ENCODE assay signal across 1 cellular context in genomic region chr1:204704794-204705492, GRCh38.
TF ChIP-seq lines count a peak whose summit lies in the region.

No MANE protein-coding gene starts in this region.

TF ChIP-seq in K562, 482 proteins besides CTCF, POLR2A, EP300 and RAD21 (continued from another document):
- TF ChIP-seq, protein P1, sequence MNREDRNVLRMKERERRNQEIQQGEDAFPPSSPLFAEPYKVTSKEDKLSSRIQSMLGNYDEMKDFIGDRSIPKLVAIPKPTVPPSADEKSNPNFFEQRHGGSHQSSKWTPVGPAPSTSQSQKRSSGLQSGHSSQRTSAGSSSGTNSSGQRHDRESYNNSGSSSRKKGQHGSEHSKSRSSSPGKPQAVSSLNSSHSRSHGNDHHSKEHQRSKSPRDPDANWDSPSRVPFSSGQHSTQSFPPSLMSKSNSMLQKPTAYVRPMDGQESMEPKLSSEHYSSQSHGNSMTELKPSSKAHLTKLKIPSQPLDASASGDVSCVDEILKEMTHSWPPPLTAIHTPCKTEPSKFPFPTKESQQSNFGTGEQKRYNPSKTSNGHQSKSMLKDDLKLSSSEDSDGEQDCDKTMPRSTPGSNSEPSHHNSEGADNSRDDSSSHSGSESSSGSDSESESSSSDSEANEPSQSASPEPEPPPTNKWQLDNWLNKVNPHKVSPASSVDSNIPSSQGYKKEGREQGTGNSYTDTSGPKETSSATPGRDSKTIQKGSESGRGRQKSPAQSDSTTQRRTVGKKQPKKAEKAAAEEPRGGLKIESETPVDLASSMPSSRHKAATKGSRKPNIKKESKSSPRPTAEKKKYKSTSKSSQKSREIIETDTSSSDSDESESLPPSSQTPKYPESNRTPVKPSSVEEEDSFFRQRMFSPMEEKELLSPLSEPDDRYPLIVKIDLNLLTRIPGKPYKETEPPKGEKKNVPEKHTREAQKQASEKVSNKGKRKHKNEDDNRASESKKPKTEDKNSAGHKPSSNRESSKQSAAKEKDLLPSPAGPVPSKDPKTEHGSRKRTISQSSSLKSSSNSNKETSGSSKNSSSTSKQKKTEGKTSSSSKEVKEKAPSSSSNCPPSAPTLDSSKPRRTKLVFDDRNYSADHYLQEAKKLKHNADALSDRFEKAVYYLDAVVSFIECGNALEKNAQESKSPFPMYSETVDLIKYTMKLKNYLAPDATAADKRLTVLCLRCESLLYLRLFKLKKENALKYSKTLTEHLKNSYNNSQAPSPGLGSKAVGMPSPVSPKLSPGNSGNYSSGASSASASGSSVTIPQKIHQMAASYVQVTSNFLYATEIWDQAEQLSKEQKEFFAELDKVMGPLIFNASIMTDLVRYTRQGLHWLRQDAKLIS (CRISPR knock-in tag; IDR thresholded peaks at IDR 0.05): no peak
- 0 out of 2 replicates have a peak, but pooled peaks have one; percentile 9 for TF ChIP-seq MAFG (tag; conservative IDR thresholded peaks at IDR 0.05)
- TF ChIP-seq MTA1 (IDR thresholded peaks at IDR 0.05; ENCODE audit: borderline replicate concordance): peak; percentile 43; the same call in 1 of the 2 replicates
- no peak for TF ChIP-seq THRAP3 (IDR thresholded peaks at IDR 0.05; ENCODE audit: borderline replicate concordance)
- 0 out of 2 replicates have a peak, but pooled peaks have one; percentile 63 for TF ChIP-seq LARP7 (IDR thresholded peaks at IDR 0.05)
- TF ChIP-seq NR0B1 (IDR thresholded peaks at IDR 0.05; ENCODE audit: partially characterized antibody): no peak
- peak; percentile 48; the same call in 1 of the 2 replicates for TF ChIP-seq NFIC (IDR thresholded peaks at IDR 0.05)
- peak; percentile 83 for TF ChIP-seq CBFA2T2 (conservative IDR thresholded peaks at IDR 0.05)
- no peak for TF ChIP-seq DACH1 (IDR thresholded peaks at IDR 0.05; ENCODE audit: partially characterized antibody)
- TF ChIP-seq HDGF (IDR thresholded peaks at IDR 0.05): no peak
- TF ChIP-seq SMARCA5 (IDR thresholded peaks at IDR 0.05): peak; percentile 97
- TF ChIP-seq, protein P2, sequence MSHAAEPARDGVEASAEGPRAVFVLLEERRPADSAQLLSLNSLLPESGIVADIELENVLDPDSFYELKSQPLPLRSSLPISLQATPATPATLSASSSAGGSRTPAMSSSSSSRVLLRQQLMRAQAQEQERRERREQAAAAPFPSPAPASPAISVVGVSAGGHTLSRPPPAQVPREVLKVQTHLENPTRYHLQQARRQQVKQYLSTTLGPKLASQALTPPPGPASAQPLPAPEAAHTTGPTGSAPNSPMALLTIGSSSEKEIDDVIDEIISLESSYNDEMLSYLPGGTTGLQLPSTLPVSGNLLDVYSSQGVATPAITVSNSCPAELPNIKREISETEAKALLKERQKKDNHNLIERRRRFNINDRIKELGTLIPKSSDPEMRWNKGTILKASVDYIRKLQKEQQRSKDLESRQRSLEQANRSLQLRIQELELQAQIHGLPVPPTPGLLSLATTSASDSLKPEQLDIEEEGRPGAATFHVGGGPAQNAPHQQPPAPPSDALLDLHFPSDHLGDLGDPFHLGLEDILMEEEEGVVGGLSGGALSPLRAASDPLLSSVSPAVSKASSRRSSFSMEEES (CRISPR knock-in tag; IDR thresholded peaks at IDR 0.05): no peak
- TF ChIP-seq ZNF707 (CRISPR knock-in tag; conservative IDR thresholded peaks at IDR 0.05): no peak
- peak; percentile 98 for TF ChIP-seq ZFP36 (IDR thresholded peaks at IDR 0.05; ENCODE audit: low read depth, low read length, partially characterized antibody)
- peak; percentile 70 for TF ChIP-seq TAL1 (IDR thresholded peaks at IDR 0.05)
- TF ChIP-seq NFIX (CRISPR knock-in tag; IDR thresholded peaks at IDR 0.05; ENCODE audit: low read depth): no peak
- TF ChIP-seq CXXC5 (CRISPR knock-in tag; IDR thresholded peaks at IDR 0.05): peak; percentile 7; the same call in 1 of the 2 replicates
- 0 out of 2 replicates have a peak, but pooled peaks have one; percentile 44 for TF ChIP-seq ZBTB2 (IDR thresholded peaks at IDR 0.05)
- TF ChIP-seq JUND (IDR thresholded peaks at IDR 0.05; ENCODE audit: borderline replicate concordance, low read depth, low read length): peak; percentile 44; the same call in 1 of the 2 replicates
- TF ChIP-seq JUND (tag; IDR thresholded peaks at IDR 0.05; ENCODE audit: borderline replicate concordance, low read depth, low read length): peak; percentile 32; the same call in 1 of the 3 replicates
- no peak for TF ChIP-seq BMI1 (IDR thresholded peaks at IDR 0.05; ENCODE audit: low read length)
- TF ChIP-seq ILK (tag; IDR thresholded peaks at IDR 0.05; ENCODE audit: borderline replicate concordance, low read depth): no peak
- TF ChIP-seq ZNF449 (CRISPR knock-in tag; IDR thresholded peaks at IDR 0.05): no peak
- TF ChIP-seq PHB2 (IDR thresholded peaks at IDR 0.05; ENCODE audit: low read depth): peak; percentile 61; the same call in 1 of the 2 replicates
- TF ChIP-seq PHF21A (IDR thresholded peaks at IDR 0.05; ENCODE audit: borderline replicate concordance, low read depth): no peak
- no peak for TF ChIP-seq SIX5 (IDR thresholded peaks at IDR 0.05; ENCODE audit: borderline replicate concordance in 1 of 2, insufficient read depth in 1 of 2, low read depth in 1 of 2, low read length in 2 of 2)
- TF ChIP-seq, protein P3, sequence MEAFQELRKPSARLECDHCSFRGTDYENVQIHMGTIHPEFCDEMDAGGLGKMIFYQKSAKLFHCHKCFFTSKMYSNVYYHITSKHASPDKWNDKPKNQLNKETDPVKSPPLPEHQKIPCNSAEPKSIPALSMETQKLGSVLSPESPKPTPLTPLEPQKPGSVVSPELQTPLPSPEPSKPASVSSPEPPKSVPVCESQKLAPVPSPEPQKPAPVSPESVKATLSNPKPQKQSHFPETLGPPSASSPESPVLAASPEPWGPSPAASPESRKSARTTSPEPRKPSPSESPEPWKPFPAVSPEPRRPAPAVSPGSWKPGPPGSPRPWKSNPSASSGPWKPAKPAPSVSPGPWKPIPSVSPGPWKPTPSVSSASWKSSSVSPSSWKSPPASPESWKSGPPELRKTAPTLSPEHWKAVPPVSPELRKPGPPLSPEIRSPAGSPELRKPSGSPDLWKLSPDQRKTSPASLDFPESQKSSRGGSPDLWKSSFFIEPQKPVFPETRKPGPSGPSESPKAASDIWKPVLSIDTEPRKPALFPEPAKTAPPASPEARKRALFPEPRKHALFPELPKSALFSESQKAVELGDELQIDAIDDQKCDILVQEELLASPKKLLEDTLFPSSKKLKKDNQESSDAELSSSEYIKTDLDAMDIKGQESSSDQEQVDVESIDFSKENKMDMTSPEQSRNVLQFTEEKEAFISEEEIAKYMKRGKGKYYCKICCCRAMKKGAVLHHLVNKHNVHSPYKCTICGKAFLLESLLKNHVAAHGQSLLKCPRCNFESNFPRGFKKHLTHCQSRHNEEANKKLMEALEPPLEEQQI (IDR thresholded peaks at IDR 0.05): 0 out of 2 replicates have a peak, but pooled peaks have one; percentile 40
- no peak for TF ChIP-seq FOXA1 (IDR thresholded peaks at IDR 0.05; ENCODE audit: borderline replicate concordance)
- peak; percentile 83 for TF ChIP-seq NCOR1 (IDR thresholded peaks at IDR 0.05)
- 0 out of 2 replicates have a peak, but pooled peaks have one; percentile 3 for TF ChIP-seq ZNF551 (CRISPR knock-in tag; IDR thresholded peaks at IDR 0.05)
